In the genomic region with DNA sequence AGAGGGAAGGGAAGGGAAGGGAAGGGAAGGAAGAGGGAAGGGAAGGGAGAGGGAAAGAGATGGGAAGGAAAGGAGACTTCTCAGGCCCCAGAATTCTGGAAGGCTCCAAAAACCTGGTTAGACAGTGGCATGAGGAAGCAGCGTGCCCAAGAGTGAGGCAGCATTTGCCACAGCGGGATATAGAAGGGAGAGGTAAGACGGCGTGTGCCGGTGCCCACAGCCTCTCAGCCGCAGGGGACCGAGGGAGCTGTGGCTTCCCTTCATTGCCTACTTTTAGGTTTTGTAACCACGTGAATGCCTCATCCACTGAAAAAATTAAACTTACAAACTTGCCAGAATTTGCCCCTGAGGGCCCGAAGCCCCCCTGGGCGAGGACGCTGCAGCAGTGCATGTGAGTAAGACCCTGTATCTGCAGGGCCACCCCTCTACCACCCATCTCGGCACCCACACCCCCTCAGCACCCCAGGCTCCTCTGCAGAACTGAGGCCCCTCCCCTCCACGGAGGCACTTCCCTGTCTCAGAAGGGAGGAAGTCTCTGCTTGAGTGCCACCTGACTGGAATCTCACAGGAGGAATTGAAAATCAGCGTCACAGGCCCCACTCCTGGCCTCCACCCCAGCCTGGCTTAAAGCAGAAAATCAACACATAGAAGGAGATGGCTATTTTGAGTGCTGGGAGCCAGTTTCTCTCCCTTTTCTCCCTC, we compare ENCODE assay signal across 13 cellular contexts. TPM values are rescaled to one million over a fixed set of nuclear protein-coding genes. Genes with fewer than 3 reads are reported as not detected.
A peak's percentile ranks its signal among the peaks of the same experiment; 100 is the strongest.
DNase-seq lines count a peak whose midpoint lies in the region; ATAC-seq and TF ChIP-seq lines count a peak whose summit lies in the region.
"Had no signal": no experiment of that assay in that cellular context is flagged by ENCODE, and none has a peak within 500 bp of the region (broad histone marks: within the 10 kb centered on the region; RNA-seq: fewer than 3 reads in every experiment).

No MANE protein-coding gene starts in this region.

- H3K4me2 ChIP-seq in BLaER1: peak overlapping the region; percentile 93

- ATAC-seq in left ventricle myocardium superior: peak; percentile 59
- ATAC-seq in foreskin keratinocyte: no peak
- ATAC-seq: activated CD8-positive, alpha-beta T cell treated with anti-CD3 and anti-CD28 coated beads, Interleukin-2, amount 10 ng/mL, durations not matched to agents 7 days and 5 days had no signal

- H3K9ac ChIP-seq in BLaER1 (peak overlapping the region; percentile 48), SK-N-MC (ENCODE audit: insufficient read length) (peak overlapping the region; percentile 41)

- H3K4me3 ChIP-seq in BLaER1: 0 out of 2 replicates have a peak overlapping the region, but pooled peaks have one; percentile 22
- no peak overlapping the region; the same call in none of the 2 replicates for H3K4me3 ChIP-seq in SK-N-MC

- intact Hi-C loops in left ventricle myocardium superior (cut with micrococcal nuclease): no loop called here
- intact Hi-C loops in posterior vena cava (cut with DNase I): no loop called here

- H3K27me3 ChIP-seq in BLaER1 (no peaks in the 10 kb centered on the region), foreskin keratinocyte (no peaks in the 10 kb centered on the region)
- H3K27me3 ChIP-seq: brain microvascular endothelial cell had no signal

- H3K4me1 ChIP-seq in BLaER1: peaks cover 48% of the 10 kb centered on the region
- H3K4me1 ChIP-seq in foreskin keratinocyte: no peaks in the 10 kb centered on the region

- no peak for DNase-seq in SK-N-MC (ENCODE audit: low read depth, low spot score)
- no peak for DNase-seq in left ventricle myocardium superior
- DNase-seq in posterior vena cava (ENCODE audit: low spot score): peak; percentile 77
- DNase-seq in HuH-7.5 (ENCODE audit: low spot score): no peak
- no peak for DNase-seq in AML-193 (lab: John Stamatoyannopoulos, UW)
- DNase-seq in NCI-H446 (lab: John Stamatoyannopoulos, UW): no peak
- DNase-seq in foreskin keratinocyte: no peak
- DNase-seq: activated CD8-positive, alpha-beta T cell treated with anti-CD3 and anti-CD28 coated beads, Interleukin-2, amount 10 ng/mL, durations not matched to agents 7 days and 5 days; brain microvascular endothelial cell; CD4-positive, CD25-positive, alpha-beta regulatory T cell; glutamatergic neuron; stimulated activated CD8-positive, alpha-beta memory T cell treated with anti-CD3 and anti-CD28 coated beads, Interleukin-4, amount 100 ng/mL, for 48 hours had no signal

- no peak for TF ChIP-seq CTCF in foreskin keratinocyte (conservative IDR thresholded peaks at IDR 0.05)

- no peaks in the 10 kb centered on the region for H3K9me3 ChIP-seq in BLaER1
- H3K9me3 ChIP-seq in SK-N-MC (ENCODE audit: low read depth, low read length): no peaks in the 10 kb centered on the region

- no peaks in the 10 kb centered on the region for H4K20me1 ChIP-seq in BLaER1

- H3K36me3 ChIP-seq in BLaER1 (no peaks in the 10 kb centered on the region), SK-N-MC (ENCODE audit: insufficient read depth, low read length) (no peaks in the 10 kb centered on the region)
- H3K36me3 ChIP-seq: brain microvascular endothelial cell had no signal

- H3K27ac ChIP-seq in BLaER1 (peak overlapping the region; percentile 78), SK-N-MC (peak overlapping the region; percentile 69), foreskin keratinocyte (no peak overlapping the region)
- H3K27ac ChIP-seq: brain microvascular endothelial cell had no signal

RNA-seq across cellular contexts. Expression of gene LINC01488, which starts 58.1 kb away (rescaled TPM):
- not detected for total RNA-seq in left ventricle myocardium superior
- not detected for total RNA-seq in posterior vena cava
- total RNA-seq in foreskin keratinocyte: not detected in 2 replicates
- not detected in 2 replicates for polyA plus RNA-seq in foreskin keratinocyte
- total RNA-seq: activated CD8-positive, alpha-beta T cell treated with anti-CD3 and anti-CD28 coated beads, Interleukin-2, amount 10 ng/mL, durations not matched to agents 7 days and 5 days; CD4-positive, CD25-positive, alpha-beta regulatory T cell had no signal
- polyA plus RNA-seq: CD4-positive, CD25-positive, alpha-beta regulatory T cell had no signal
